24 cellular contexts compared by ENCODE assay signal in genomic region chr7:100565133-100565571, GRCh38. TPM values are rescaled to one million over a fixed set of nuclear protein-coding genes. Genes with fewer than 3 reads are reported as not detected.
"Had no signal": no experiment of that assay in that cellular context is flagged by ENCODE, and none has a peak within 500 bp of the region (broad histone marks: within the 10 kb centered on the region; RNA-seq: fewer than 3 reads in every experiment).

No MANE protein-coding gene starts in this region.

- H3K27ac ChIP-seq: coronary artery, esophagus squamous epithelium, gastrocnemius medialis, neutrophil, pancreas, psoas muscle, right atrium auricular region, tibial artery had no signal

- DNase-seq: activated CD4-positive, alpha-beta T cell treated with anti-CD3 and anti-CD28 coated beads, Interleukin-2, amount 10 ng/mL, durations not matched to agents 7 days and 5 days; activated CD8-positive, alpha-beta T cell treated with anti-CD3 and anti-CD28 coated beads for 36 hours; activated gamma-delta T cell treated with Interleukin-2 at 50 U/mL for 16 hours; amniotic stem cell; cerebellar nuclear complex; esophagus squamous epithelium; gastrocnemius medialis; hippocampal formation; psoas muscle; stimulated activated CD4-positive, alpha-beta T cell treated with anti-CD3 and anti-CD28 coated beads, Interleukin-4, amount 100 ng/mL, for 24 hours; stimulated activated naive CD8-positive, alpha-beta T cell treated with anti-CD3 and anti-CD28 coated beads, Interleukin-15, amount 100 ng/mL, for 72 hours; T-helper 2 cell; tibial artery had no signal

- H3K4me3 Mint-ChIP-seq: activated CD4-positive, alpha-beta T cell treated with anti-CD3 and anti-CD28 coated beads, Interleukin-2, amount 10 ng/mL, durations not matched to agents 7 days and 5 days; activated CD8-positive, alpha-beta T cell treated with anti-CD3 and anti-CD28 coated beads for 36 hours; activated naive CD8-positive, alpha-beta T cell; activated T-helper 1 cell treated with anti-CD3 and anti-CD28 coated beads, Interleukin-12 subunit alpha, Interleukin-12 subunit beta, Interleukin-2, Interleukin-4 antibody, amounts not matched to agents 30 ng/mL and 10 ng/mL and 1 ng/mL, durations not matched to agents 14 hours and 24 hours and 36 hours; memory B cell; nephron; stimulated activated naive CD8-positive, alpha-beta T cell treated with anti-CD3 and anti-CD28 coated beads, Interleukin-15, amount 100 ng/mL, for 72 hours had no signal

- H3K36me3 ChIP-seq: gastrocnemius medialis, neutrophil, right atrium auricular region had no signal

- H3K9me3 ChIP-seq: esophagus squamous epithelium, gastrocnemius medialis, neutrophil, pancreas, psoas muscle, right atrium auricular region, tibial artery had no signal

- ATAC-seq: activated CD4-positive, CD25-positive, alpha-beta regulatory T cell treated with anti-CD3 and anti-CD28 coated beads, Interleukin-2, amount 50 U/mL, for 24 hours; activated CD8-positive, alpha-beta T cell treated with anti-CD3 and anti-CD28 coated beads for 36 hours; gastrocnemius medialis; pancreas; psoas muscle; stimulated activated naive CD8-positive, alpha-beta T cell treated with anti-CD3 and anti-CD28 coated beads, Interleukin-15, amount 100 ng/mL, for 72 hours had no signal

- H3K27me3 Mint-ChIP-seq: activated CD4-positive, alpha-beta T cell treated with anti-CD3 and anti-CD28 coated beads, Interleukin-2, amount 10 ng/mL, durations not matched to agents 7 days and 5 days; activated CD8-positive, alpha-beta T cell treated with anti-CD3 and anti-CD28 coated beads for 36 hours; activated naive CD8-positive, alpha-beta T cell; memory B cell; stimulated activated naive CD8-positive, alpha-beta T cell treated with anti-CD3 and anti-CD28 coated beads, Interleukin-15, amount 100 ng/mL, for 72 hours had no signal

- H3K4me1 ChIP-seq: psoas muscle had no signal

- FAIRE-seq: bronchial epithelial cell, pancreas, urothelium cell line had no signal

- H3K36me3 Mint-ChIP-seq: activated naive CD8-positive, alpha-beta T cell had no signal

- H3K27me3 ChIP-seq: pancreas, right atrium auricular region, tibial artery had no signal

- H3K9me3 Mint-ChIP-seq: activated CD4-positive, alpha-beta T cell treated with anti-CD3 and anti-CD28 coated beads, Interleukin-2, amount 10 ng/mL, durations not matched to agents 7 days and 5 days; activated CD8-positive, alpha-beta T cell treated with anti-CD3 and anti-CD28 coated beads for 36 hours; activated T-helper 1 cell treated with anti-CD3 and anti-CD28 coated beads, Interleukin-12 subunit alpha, Interleukin-12 subunit beta, Interleukin-2, Interleukin-4 antibody, amounts not matched to agents 30 ng/mL and 10 ng/mL and 1 ng/mL, durations not matched to agents 14 hours and 24 hours and 36 hours; memory B cell; nephron; stimulated activated naive CD8-positive, alpha-beta T cell treated with anti-CD3 and anti-CD28 coated beads, Interleukin-15, amount 100 ng/mL, for 72 hours had no signal

- H3K4me3 ChIP-seq: coronary artery, esophagus squamous epithelium, gastrocnemius medialis, pancreas, psoas muscle, right atrium auricular region, tibial artery had no signal

- H3K27ac Mint-ChIP-seq: activated CD4-positive, alpha-beta T cell treated with anti-CD3 and anti-CD28 coated beads, Interleukin-2, amount 10 ng/mL, durations not matched to agents 7 days and 5 days; activated CD8-positive, alpha-beta T cell treated with anti-CD3 and anti-CD28 coated beads for 36 hours; activated T-helper 1 cell treated with anti-CD3 and anti-CD28 coated beads, Interleukin-12 subunit alpha, Interleukin-12 subunit beta, Interleukin-2, Interleukin-4 antibody, amounts not matched to agents 30 ng/mL and 10 ng/mL and 1 ng/mL, durations not matched to agents 14 hours and 24 hours and 36 hours; memory B cell had no signal

RNA-seq across cellular contexts. Expression of gene SAP25, which starts 8.5 kb away (rescaled TPM):
- total RNA-seq: bronchial epithelial cell, right atrium auricular region had no signal

RNA-seq across cellular contexts. Expression of gene FBXO24, which starts 21.0 kb away (rescaled TPM):
- total RNA-seq: gastrocnemius medialis had no signal
